In genomic region chr17:73123606-73124320, GRCh38 we compare ENCODE assay signal across 2 cellular contexts.
TF ChIP-seq lines count a peak whose summit lies in the region.

No MANE protein-coding gene starts in this region.

TF ChIP-seq in HepG2, 621 proteins besides CTCF, POLR2A, EP300 and RAD21 (continues in another document):
- TF ChIP-seq MAX (IDR thresholded peaks at IDR 0.05) (0 out of 2 replicates have a peak, but pooled peaks have one; percentile 4), ZMYM3 (CRISPR knock-in tag; IDR thresholded peaks at IDR 0.05) (peak; percentile 51; the same call in 1 of the 2 replicates), JARID2 (CRISPR knock-in tag; IDR thresholded peaks at IDR 0.05; ENCODE audit: insufficient replicate concordance) (no peak), KDM5B (CRISPR knock-in tag; IDR thresholded peaks at IDR 0.05; ENCODE audit: borderline replicate concordance) (0 out of 2 replicates have a peak, but pooled peaks have one; percentile 27), LCORL (IDR thresholded peaks at IDR 0.05) (no peak), LCORL (CRISPR knock-in tag; IDR thresholded peaks at IDR 0.05) (no peak; the same call in 1 of the 2 replicates), ELK4 (CRISPR knock-in tag; IDR thresholded peaks at IDR 0.05; ENCODE audit: borderline replicate concordance) (no peak), ZNF687 (CRISPR knock-in tag; IDR thresholded peaks at IDR 0.05) (peak; percentile 24; the same call in 1 of the 2 replicates), GABPB1 (CRISPR knock-in tag; IDR thresholded peaks at IDR 0.05) (peak; percentile 25; the same call in 1 of the 2 replicates), TEAD3 (CRISPR knock-in tag; optimal IDR thresholded peaks at IDR 0.05; ENCODE audit: borderline replicate concordance) (peak; percentile 4), ZNF512B (CRISPR knock-in tag; IDR thresholded peaks at IDR 0.05; ENCODE audit: borderline replicate concordance) (peak; percentile 93; the same call in 1 of the 2 replicates), ZNF781 (CRISPR knock-in tag; IDR thresholded peaks at IDR 0.05; ENCODE audit: borderline replicate concordance, not compliant biosample characterization) (peak; percentile 38), HDAC2 (CRISPR knock-in tag; IDR thresholded peaks at IDR 0.05) (0 out of 2 replicates have a peak, but pooled peaks have one; percentile 4), ZNF138 (CRISPR knock-in tag; IDR thresholded peaks at IDR 0.05; ENCODE audit: low read depth) (no peak), TOPORS (CRISPR knock-in tag; IDR thresholded peaks at IDR 0.05) (0 out of 2 replicates have a peak, but pooled peaks have one; percentile 40), GABPA (IDR thresholded peaks at IDR 0.05; ENCODE audit: low read depth, low read length) (no peak), GABPA (CRISPR knock-in tag; IDR thresholded peaks at IDR 0.05; ENCODE audit: low read depth) (0 out of 2 replicates have a peak, but pooled peaks have one; percentile 25), ZNF136 (CRISPR knock-in tag; IDR thresholded peaks at IDR 0.05; ENCODE audit: low read depth) (no peak), ZNF350 (CRISPR knock-in tag; IDR thresholded peaks at IDR 0.05; ENCODE audit: borderline replicate concordance, low read depth) (peak; percentile 43; the same call in 1 of the 2 replicates), SOX6 (IDR thresholded peaks at IDR 0.05) (no peak), SOX6 (CRISPR knock-in tag; IDR thresholded peaks at IDR 0.05) (0 out of 2 replicates have a peak, but pooled peaks have one; percentile 21), KAT8 (CRISPR knock-in tag; IDR thresholded peaks at IDR 0.05) (0 out of 2 replicates have a peak, but pooled peaks have one; percentile 6)

TF ChIP-seq in IMR-90, 13 proteins besides CTCF, POLR2A, EP300 and RAD21:
- TF ChIP-seq USF2 (IDR thresholded peaks at IDR 0.05; ENCODE audit: low read depth, low read length) (no peak), CEBPB (IDR thresholded peaks at IDR 0.05; ENCODE audit: low read depth, low read length) (no peak), MAZ (IDR thresholded peaks at IDR 0.05; ENCODE audit: borderline replicate concordance, low read depth, low read length) (no peak), RFX5 (IDR thresholded peaks at IDR 0.05; ENCODE audit: low read depth, low read length) (no peak), MXI1 (IDR thresholded peaks at IDR 0.05; ENCODE audit: borderline replicate concordance, low read depth, low read length) (no peak), MAFK (IDR thresholded peaks at IDR 0.05; ENCODE audit: low read depth, low read length) (no peak), NFE2L2 (IDR thresholded peaks at IDR 0.05; ENCODE audit: low read depth, low read length) (no peak)
